ENCODE assay signal across 31 cellular contexts in genomic region chr7:82528577-82529305, GRCh38.
DNase-seq lines count a peak whose midpoint lies in the region; ATAC-seq, FAIRE-seq and TF ChIP-seq lines count a peak whose summit lies in the region.
"Had no signal": no experiment of that assay in that cellular context is flagged by ENCODE, and none has a peak within 500 bp of the region (broad histone marks: within the 10 kb centered on the region; RNA-seq: fewer than 3 reads in every experiment).

No MANE protein-coding gene starts in this region.

- WGBS in IMR-90 (ENCODE audit: extremely low coverage in 2 of 2, insufficient read length in 1 of 2), 2 experiments, result no CpG with 5 or more reads among the region's 3 CpGs
- 0% methylated on average over 3 of the region's 3 CpGs for WGBS in GM12878 (ENCODE audit: insufficient coverage, insufficient replicate concordance, low lambda C conversion rate, missing lambda C conversion rate)

- POLR2A ChIA-PET in AG04450 (lab: Yijun Ruan, JAX) (no interaction called here), IMR-90 (lab: Charles Lee; ENCODE audit: unreplicated experiment) (no interaction called here), GM12878 (lab: Charles Lee) (interaction anchor here (0.7 to 0.8 kb wide), 2 partner anchors 17 to 1001 kb away, joined by 3 read pairs; no protein-coding TSS in a partner anchor), MCF 10A (lab: Yijun Ruan, JAX) (interaction anchor here (0.6 kb wide), 1 partner anchor 382 kb away, joined by 3 read pairs; no protein-coding TSS in a partner anchor)

- intact Hi-C loops in IMR-90 (cut with micrococcal nuclease) (no loop called here), GM12878 (cut with micrococcal nuclease; ENCODE audit: unreplicated experiment) (no loop called here), MCF 10A (cut with micrococcal nuclease) (no loop called here)

- H3K4ac ChIP-seq in IMR-90 (ENCODE audit: low read depth, low read length), result no peak overlapping the region

- peak overlapping the region; percentile 87; the same call in 1 of the 2 replicates for H3K18ac ChIP-seq in IMR-90 (ENCODE audit: low read depth, low read length)

- no peak overlapping the region for H2AFZ ChIP-seq in IMR-90 (replicated peaks; ENCODE audit: low read length, poor library complexity)
- no peak overlapping the region for H2AFZ ChIP-seq in GM12878 (ENCODE audit: control insufficient read depth, low read depth, low read length)
- H2AFZ ChIP-seq: neural progenitor cell had no signal

- no peak overlapping the region for H3K14ac ChIP-seq in IMR-90 (replicated peaks; ENCODE audit: low read depth, low read length)

- H4K8ac ChIP-seq in IMR-90 (ENCODE audit: low read depth in 2 of 2, low read length in 2 of 2), result no peak overlapping the region

- H3K27ac ChIP-seq in AG04450 (ENCODE audit: low read depth, low read length) (no peak overlapping the region), IMR-90 (ENCODE audit: insufficient read depth, low read length) (no peak overlapping the region), GM12878 (ENCODE audit: control insufficient read depth, insufficient read depth) (no peak overlapping the region)
- H3K27ac ChIP-seq: body of pancreas, dorsolateral prefrontal cortex, left ventricle myocardium inferior, neural progenitor cell, SJCRH30, spleen, stomach, uterus, WERI-Rb-1 had no signal

- peak overlapping the region; percentile 53 for H2BK5ac ChIP-seq in IMR-90 (ENCODE audit: low read depth, low read length, poor library complexity, severe bottlenecking)

- BruUV-seq in IMR-90 (replicated peaks; lab: Mats Ljungman, UMichigan) (no TSS peak), GM12878 (replicated peaks; lab: Mats Ljungman, UMichigan) (no TSS peak), MCF 10A (replicated peaks; lab: Mats Ljungman, UMichigan) (no TSS peak)

- no peak overlapping the region for H4K91ac ChIP-seq in IMR-90 (ENCODE audit: insufficient read depth, low read depth, low read length)

- H3K9me3 ChIP-seq in AG04450 (ENCODE audit: control insufficient read depth, insufficient read depth, low read length) (no peaks in the 10 kb centered on the region), IMR-90 (ENCODE audit: control insufficient read depth, insufficient read depth, low read length) (no peaks in the 10 kb centered on the region), GM12878 (replicated peaks; ENCODE audit: control insufficient read depth, insufficient read depth, low read length) (no peaks in the 10 kb centered on the region)
- H3K9me3 ChIP-seq: body of pancreas, SJCRH30, spleen, uterus had no signal

- TF ChIP-seq POLR2A in IMR-90 (IDR thresholded peaks at IDR 0.05; ENCODE audit: low read depth, low read length) (no peak), GM12878 (IDR thresholded peaks at IDR 0.05; ENCODE audit: low read depth, low read length) (no peak)

- H3K79me2 ChIP-seq in GM12878 (ENCODE audit: control insufficient read depth, insufficient read depth, low read length), result no peaks in the 10 kb centered on the region

- no peak overlapping the region; the same call in 1 of the 2 replicates for H3K4me2 ChIP-seq in IMR-90 (ENCODE audit: low read depth, low read length)
- no peak overlapping the region for H3K4me2 ChIP-seq in GM12878 (ENCODE audit: control insufficient read depth, insufficient read depth)
- H3K4me2 ChIP-seq: neural progenitor cell had no signal

- H3K23ac ChIP-seq in IMR-90 (ENCODE audit: low read depth, low read length), result 0 out of 2 replicates have a peak overlapping the region, but pooled peaks have one; percentile 12

- no peaks in the 10 kb centered on the region for H3K36me3 Mint-ChIP-seq in MCF 10A (ENCODE audit: insufficient read depth, unreplicated experiment)
- H3K36me3 Mint-ChIP-seq: activated naive CD8-positive, alpha-beta T cell treated with anti-CD3 and anti-CD28 coated beads, Interleukin-2, amount 10 ng/mL, durations not matched to agents 7 days and 5 days; neural progenitor cell had no signal

- dilution Hi-C loops in IMR-90 (cut with HindIII; ENCODE audit: low sequenced_read_pairs, unreplicated experiment), result no loop called here

- H3K27me3 Mint-ChIP-seq in MCF 10A (ENCODE audit: insufficient read depth, unreplicated experiment), result peaks cover under 1% of the 10 kb centered on the region
- H3K27me3 Mint-ChIP-seq: activated CD4-positive, alpha-beta T cell treated with anti-CD3 and anti-CD28 coated beads, Interleukin-2, amount 10 ng/mL, durations not matched to agents 7 days and 5 days had no signal

- no peaks in the 10 kb centered on the region for H3K36me3 ChIP-seq in IMR-90 (ENCODE audit: control insufficient read depth, insufficient read depth, low read length)
- no peaks in the 10 kb centered on the region for H3K36me3 ChIP-seq in GM12878 (ENCODE audit: control insufficient read depth in 2 of 2, insufficient read depth in 2 of 2, low read length in 1 of 2)
- H3K36me3 ChIP-seq: BE2C, left ventricle myocardium inferior, neural progenitor cell, SJCRH30, spleen, stomach, uterus, WERI-Rb-1 had no signal

- H3K4me3 ChIP-seq in AG04450 (ENCODE audit: low read depth, low read length) (no peak overlapping the region), IMR-90 (ENCODE audit: insufficient read depth, low read depth, low read length) (no peak overlapping the region), GM12878 (no peak overlapping the region)
- H3K4me3 ChIP-seq: body of pancreas, dorsolateral prefrontal cortex, left ventricle myocardium inferior, neural progenitor cell, SJCRH30, spleen, stomach, uterus had no signal

- TF ChIP-seq EP300 in GM12878 (IDR thresholded peaks at IDR 0.05; ENCODE audit: borderline replicate concordance in 1 of 2, control insufficient read depth in 1 of 2, low read depth in 2 of 2, low read length in 2 of 2), result no peak

- no peak overlapping the region for H3K4me3 Mint-ChIP-seq in MCF 10A (ENCODE audit: unreplicated experiment)
- H3K4me3 Mint-ChIP-seq: activated CD4-positive, alpha-beta T cell treated with anti-CD3 and anti-CD28 coated beads, Interleukin-2, amount 10 ng/mL, durations not matched to agents 7 days and 5 days; activated naive CD8-positive, alpha-beta T cell treated with anti-CD3 and anti-CD28 coated beads, Interleukin-2, amount 10 ng/mL, durations not matched to agents 7 days and 5 days; neural progenitor cell had no signal

- no peaks in the 10 kb centered on the region for H3K27me3 ChIP-seq in AG04450 (ENCODE audit: control insufficient read depth, insufficient read depth, low read length)
- H3K27me3 ChIP-seq in IMR-90 (ENCODE audit: control insufficient read depth, insufficient read depth, low read length), result no peaks in the 10 kb centered on the region
- H3K27me3 ChIP-seq in GM12878 (replicated peaks in 1 of 2; ENCODE audit: control insufficient read depth in 2 of 2, insufficient read depth in 2 of 2, low read length in 1 of 2), result no peaks in the 10 kb centered on the region
- H3K27me3 ChIP-seq: BE2C, body of pancreas, neural progenitor cell, SJCRH30, spleen, stomach, uterus had no signal

- no peak overlapping the region for H2AK5ac ChIP-seq in IMR-90 (ENCODE audit: low read depth, low read length)

- H4K20me1 ChIP-seq in IMR-90 (ENCODE audit: insufficient read depth, low read length) (no peaks in the 10 kb centered on the region), GM12878 (ENCODE audit: control insufficient read depth, insufficient read depth) (no peaks in the 10 kb centered on the region)

- H2BK20ac ChIP-seq in IMR-90 (ENCODE audit: low read depth, low read length), result 0 out of 2 replicates have a peak overlapping the region, but pooled peaks have one; percentile 10

- no peaks in the 10 kb centered on the region for H3K9me3 Mint-ChIP-seq in MCF 10A (ENCODE audit: unreplicated experiment)
- H3K9me3 Mint-ChIP-seq: activated CD4-positive, alpha-beta T cell treated with anti-CD3 and anti-CD28 coated beads, Interleukin-2, amount 10 ng/mL, durations not matched to agents 7 days and 5 days; activated naive CD8-positive, alpha-beta T cell treated with anti-CD3 and anti-CD28 coated beads, Interleukin-2, amount 10 ng/mL, durations not matched to agents 7 days and 5 days; neural progenitor cell had no signal

- no peak overlapping the region for H3K9ac ChIP-seq in IMR-90 (ENCODE audit: low read depth, low read length)
- no peak overlapping the region for H3K9ac ChIP-seq in GM12878 (ENCODE audit: control insufficient read depth, insufficient read depth, low read length)
- H3K9ac ChIP-seq: neural progenitor cell had no signal

- peaks cover 5% of the 10 kb centered on the region; the same call in 1 of the 2 replicates for H3K4me1 ChIP-seq in IMR-90 (ENCODE audit: control insufficient read depth, insufficient read depth, low read length)
- H3K4me1 ChIP-seq in GM12878 (ENCODE audit: control insufficient read depth, insufficient read depth, low read length), result no peaks in the 10 kb centered on the region
- H3K4me1 ChIP-seq: body of pancreas, left ventricle myocardium inferior, SJCRH30, spleen, stomach, uterus had no signal

- no peak overlapping the region for H2AK9ac ChIP-seq in IMR-90 (replicated peaks; ENCODE audit: low read depth, low read length, poor library complexity)

- peak; percentile 20 for DNase-seq in AG04450 (ENCODE audit: low read depth, low spot score)
- DNase-seq in IMR-90, result peak; percentile 76
- no peak for DNase-seq in GM12878 (ENCODE audit: low read depth, low spot score)
- DNase-seq in kidney glomerular epithelial cell (lab: John Stamatoyannopoulos, UW), result peak; percentile 44
- DNase-seq in pons (ENCODE audit: low spot score), result no peak
- DNase-seq in stimulated activated CD4-positive, alpha-beta T cell treated with anti-CD3 and anti-CD28 coated beads, Interleukin-12 subunit alpha, Interleukin-12 subunit beta, amount 100 ng/mL, for 4 hours, result no peak
- DNase-seq in HPDE6-E6E7 (ENCODE audit: extremely low spot score), result no peak
- DNase-seq in MCF 10A (ENCODE audit: unreplicated experiment), result no peak
- DNase-seq: activated CD4-positive, alpha-beta T cell treated with anti-CD3 and anti-CD28 coated beads, Interleukin-2, amount 10 ng/mL, durations not matched to agents 7 days and 5 days; activated gamma-delta T cell; activated naive CD8-positive, alpha-beta T cell treated with anti-CD3 and anti-CD28 coated beads, Interleukin-2, amount 10 ng/mL, durations not matched to agents 7 days and 5 days; BE2C; body of pancreas; cerebellar nuclear complex; DMS 273 treated with DMSO at 0.1 percent for 48 hours; dorsolateral prefrontal cortex; left ventricle myocardium inferior; mesendoderm; NCI-H2107; NCI-H446; NCI-H774; right cardiac atrium; SJCRH30; spleen; stimulated activated CD8-positive, alpha-beta memory T cell treated with anti-CD3 and anti-CD28 coated beads, Interleukin-4, amount 100 ng/mL, for 48 hours; stomach; uterus; WERI-Rb-1 had no signal

- in situ Hi-C loops in IMR-90 (cut with MboI; ENCODE audit: low sequenced_read_pairs) (no loop called here), GM12878 (cut with MboI) (no loop called here)

- H3K79me1 ChIP-seq in IMR-90 (ENCODE audit: low read depth in 1 of 2, low read length in 2 of 2), result no peaks in the 10 kb centered on the region

- H3K56ac ChIP-seq in IMR-90 (ENCODE audit: extremely low read depth, insufficient read depth, low read length), result no peak overlapping the region

- H3K9me1 ChIP-seq in IMR-90 (ENCODE audit: insufficient read depth, low read length), result no peaks in the 10 kb centered on the region

- SMC1A ChIA-PET in GM12878 (lab: Charles Lee; ENCODE audit: uncharacterized antibody, unreplicated experiment), result interaction anchor here (1.3 kb wide), 1 partner anchor 42 kb away, joined by 3 read pairs; no protein-coding TSS in a partner anchor

- ATAC-seq in IMR-90 (ENCODE audit: low read depth) (peak; percentile 82), GM12878 (peak; percentile 68)
- ATAC-seq: body of pancreas, HepG2, right cardiac atrium had no signal

- H4K5ac ChIP-seq in IMR-90 (ENCODE audit: low read depth, low read length), result no peak overlapping the region; the same call in 1 of the 2 replicates

- no peaks in the 10 kb centered on the region for H3K4me1 Mint-ChIP-seq in MCF 10A (ENCODE audit: insufficient read depth, unreplicated experiment)
- H3K4me1 Mint-ChIP-seq: activated CD4-positive, alpha-beta T cell treated with anti-CD3 and anti-CD28 coated beads, Interleukin-2, amount 10 ng/mL, durations not matched to agents 7 days and 5 days; activated naive CD8-positive, alpha-beta T cell treated with anti-CD3 and anti-CD28 coated beads, Interleukin-2, amount 10 ng/mL, durations not matched to agents 7 days and 5 days had no signal

- 0 out of 3 replicates have a peak overlapping the region, but pooled peaks have one; percentile 42 for H2BK15ac ChIP-seq in IMR-90 (ENCODE audit: low read depth, low read length)

- no peak overlapping the region for H3K27ac Mint-ChIP-seq in MCF 10A (ENCODE audit: low read depth, unreplicated experiment)
- H3K27ac Mint-ChIP-seq: activated CD4-positive, alpha-beta T cell treated with anti-CD3 and anti-CD28 coated beads, Interleukin-2, amount 10 ng/mL, durations not matched to agents 7 days and 5 days; activated naive CD8-positive, alpha-beta T cell treated with anti-CD3 and anti-CD28 coated beads, Interleukin-2, amount 10 ng/mL, durations not matched to agents 7 days and 5 days; neural progenitor cell had no signal

- H2BK120ac ChIP-seq in IMR-90 (ENCODE audit: low read depth, low read length), result 0 out of 2 replicates have a peak overlapping the region, but pooled peaks have one; percentile 30

- no peak for TF ChIP-seq CTCF in AG04450 (IDR thresholded peaks at IDR 0.05; ENCODE audit: low read depth, low read length)
- no peak for TF ChIP-seq CTCF in IMR-90 (conservative IDR thresholded peaks at IDR 0.05; ENCODE audit: low read depth, low read length)
- no peak for TF ChIP-seq CTCF in GM12878 (IDR thresholded peaks at IDR 0.05 in 2 of 3, conservative IDR thresholded peaks at IDR 0.05 in 1 of 3; ENCODE audit: control insufficient read depth in 2 of 3, extremely low read depth in 1 of 3, insufficient read depth in 1 of 3, low read depth in 3 of 3, low read length in 3 of 3)
- no peak for TF ChIP-seq CTCF in MCF 10A (IDR thresholded peaks at IDR 0.05; ENCODE audit: unreplicated experiment)

- FAIRE-seq in GM12878 (lab: Jason Lieb, UNC), result no peak
- FAIRE-seq: A204.1, HepG2 had no signal

- CTCF ChIA-PET in AG04450 (lab: Charles Lee) (no interaction called here), IMR-90 (lab: Yijun Ruan, JAX) (interaction anchor here (0.7 kb wide), 1 partner anchor 1672 kb away, joined by 3 read pairs; no protein-coding TSS in a partner anchor), GM12878 (lab: Yijun Ruan, JAX) (interaction anchor here (0.7 to 1.0 kb wide), 3 partner anchors 22 to 260 kb away, joined by 3 read pairs; no protein-coding TSS in a partner anchor), MCF 10A (lab: Yijun Ruan, JAX) (interaction anchor here (0.8 to 1.0 kb wide), 2 partner anchors 18 to 43 kb away, joined by 3 read pairs; no protein-coding TSS in a partner anchor)

- no peak for TF ChIP-seq RAD21 in IMR-90 (IDR thresholded peaks at IDR 0.05; ENCODE audit: low read length)
- TF ChIP-seq RAD21 in GM12878 (IDR thresholded peaks at IDR 0.05; ENCODE audit: insufficient read depth, low read depth, low read length), result no peak

- RAD21 ChIA-PET in GM12878 (lab: Charles Lee; ENCODE audit: unreplicated experiment), result interaction anchor here (1.4 kb wide), 1 partner anchor 31 kb away, joined by 5 read pairs; no protein-coding TSS in a partner anchor

Comparison
In these comparisons a context has a peak if more than half of its experiments do, and no peak if none do; other contexts are left out.
1. DNase-seq: peak in AG04450 (single experiment), IMR-90 (single experiment) and kidney glomerular epithelial cell (single experiment); none in GM12878 (single experiment), pons (single experiment), stimulated activated CD4-positive, alpha-beta T cell treated with anti-CD3 and anti-CD28 coated beads, Interleukin-12 subunit alpha, Interleukin-12 subunit beta, amount 100 ng/mL, for 4 hours (single experiment), HPDE6-E6E7 (single experiment) and MCF 10A (single experiment).
2. POLR2A ChIA-PET loops: an anchor here in GM12878 (0.7 to 0.8 kb wide) and MCF 10A (0.6 kb wide); none called in AG04450 and IMR-90.